Comparison of ENCODE assay signal across 1 cellular context in genomic region chr11:312092-312816, GRCh38.
TF ChIP-seq lines count a peak whose summit lies in the region.

No MANE protein-coding gene starts in this region.

TF ChIP-seq in GM12878, 131 proteins besides CTCF, POLR2A, EP300 and RAD21:
- TF ChIP-seq SIN3A (IDR thresholded peaks at IDR 0.05; ENCODE audit: low read depth, low read length) (no peak), E4F1 (IDR thresholded peaks at IDR 0.05; ENCODE audit: borderline replicate concordance, partially characterized antibody) (no peak), IKZF1 (conservative IDR thresholded peaks at IDR 0.05) (no peak; the same call in 1 of the 2 replicates), SUPT20H (IDR thresholded peaks at IDR 0.05; ENCODE audit: borderline replicate concordance, control insufficient read depth, low read depth, low read length) (no peak), BMI1 (IDR thresholded peaks at IDR 0.05; ENCODE audit: borderline replicate concordance) (no peak), RBBP5 (conservative IDR thresholded peaks at IDR 0.05) (no peak), IRF4 (IDR thresholded peaks at IDR 0.05; ENCODE audit: low read depth, low read length) (no peak), POLR2AphosphoS2 (IDR thresholded peaks at IDR 0.05; ENCODE audit: low read depth, low read length) (no peak), MLLT1 (IDR thresholded peaks at IDR 0.05) (peak; percentile 55; the same call in 1 of the 2 replicates), ZBED1 (IDR thresholded peaks at IDR 0.05; ENCODE audit: borderline replicate concordance) (no peak), NFIC (IDR thresholded peaks at IDR 0.05; ENCODE audit: low read depth, low read length) (no peak), NR2F1 (conservative IDR thresholded peaks at IDR 0.05) (peak; percentile 62), RFX5 (IDR thresholded peaks at IDR 0.05; ENCODE audit: low read depth, low read length) (no peak), NFYA (IDR thresholded peaks at IDR 0.05; ENCODE audit: borderline replicate concordance, low read depth, low read length) (no peak), BCL11A (IDR thresholded peaks at IDR 0.05; ENCODE audit: low read depth, low read length) (no peak), ZNF384 (IDR thresholded peaks at IDR 0.05; ENCODE audit: borderline replicate concordance, low read depth, low read length) (peak; percentile 72; the same call in 1 of the 2 replicates), RB1 (IDR thresholded peaks at IDR 0.05; ENCODE audit: borderline replicate concordance) (no peak), SMAD1 (IDR thresholded peaks at IDR 0.05; ENCODE audit: low read depth, partially characterized antibody) (no peak), IRF5 (IDR thresholded peaks at IDR 0.05; ENCODE audit: borderline replicate concordance) (no peak), SPI1 (IDR thresholded peaks at IDR 0.05; ENCODE audit: borderline replicate concordance, insufficient read depth, low read depth, low read length) (peak; percentile 55; the same call in 1 of the 2 replicates)
